Comparison of ENCODE assay signal across 23 cellular contexts in the genomic region with DNA sequence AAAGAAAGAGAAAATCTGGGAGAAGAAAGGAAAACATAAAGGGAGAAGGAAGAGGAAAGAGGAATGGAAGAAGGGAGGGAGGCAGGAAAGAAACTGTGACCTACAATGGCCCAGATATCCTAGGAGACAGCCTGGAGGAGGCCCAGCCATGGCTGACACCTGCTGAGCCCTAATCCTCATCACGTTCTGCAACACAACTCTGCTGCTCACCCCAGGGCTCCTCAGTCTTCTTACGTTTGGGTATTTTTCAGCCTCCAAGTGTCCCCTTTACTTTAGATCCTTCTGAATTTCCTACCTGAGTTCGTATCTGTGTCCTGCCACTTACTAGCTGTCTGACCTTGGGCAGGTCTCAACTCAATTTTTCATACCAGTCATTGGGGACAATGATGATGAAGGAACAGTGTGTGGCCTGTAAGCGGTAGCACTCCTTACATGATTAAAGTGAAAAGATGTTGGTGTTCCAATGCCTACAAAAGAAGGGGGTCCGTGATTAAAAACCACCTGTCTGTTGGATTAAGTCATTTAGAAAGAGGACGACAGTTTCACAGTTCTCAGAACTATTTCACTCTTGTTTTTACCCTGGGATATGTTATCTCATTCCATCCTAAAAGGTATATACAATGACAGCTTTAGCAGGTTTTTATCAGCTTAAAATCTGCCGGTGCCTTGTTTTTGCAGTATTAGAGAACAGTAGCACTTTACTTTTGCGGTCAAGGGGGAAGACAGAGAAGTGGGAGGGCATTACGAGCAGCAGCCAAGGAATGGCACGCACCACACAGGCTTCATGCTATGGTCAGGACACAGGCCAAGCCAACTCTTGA. TPM values are rescaled to one million over a fixed set of nuclear protein-coding genes. Genes with fewer than 3 reads are reported as not detected.
DNase-seq lines count a peak whose midpoint lies in the region; ATAC-seq and TF ChIP-seq lines count a peak whose summit lies in the region.
"Had no signal": no experiment of that assay in that cellular context is flagged by ENCODE, and none has a peak within 500 bp of the region (broad histone marks: within the 10 kb centered on the region; RNA-seq: fewer than 3 reads in every experiment).

No MANE protein-coding gene starts in this region.

- peak overlapping the region; percentile 9 for H3K27ac Mint-ChIP-seq in activated naive CD4-positive, alpha-beta T cell treated with anti-CD3 and anti-CD28 coated beads for 36 hours
- H3K27ac Mint-ChIP-seq in WTC11, result peak overlapping the region; percentile 35
- H3K27ac Mint-ChIP-seq in activated naive CD8-positive, alpha-beta T cell treated with anti-CD3 and anti-CD28 coated beads, Interleukin-2, amount 50 U/mL, for 24 hours, result peak overlapping the region; percentile 83
- peak overlapping the region; percentile 2 for H3K27ac Mint-ChIP-seq in stimulated activated naive B cell treated with anti-CD40 and anti-IgM and Interleukin-4, amounts not matched to agents 10 μg/mL and 1 μg/mL and 100 μg/mL, for 72 hours
- H3K27ac Mint-ChIP-seq: type B pancreatic cell had no signal

- H3K27me3 Mint-ChIP-seq in activated naive CD4-positive, alpha-beta T cell treated with anti-CD3 and anti-CD28 coated beads for 36 hours (ENCODE audit: low read depth), result no peaks in the 10 kb centered on the region
- H3K27me3 Mint-ChIP-seq in WTC11 (ENCODE audit: low read depth), result no peaks in the 10 kb centered on the region
- no peaks in the 10 kb centered on the region for H3K27me3 Mint-ChIP-seq in activated naive CD8-positive, alpha-beta T cell treated with anti-CD3 and anti-CD28 coated beads, Interleukin-2, amount 50 U/mL, for 24 hours
- no peaks in the 10 kb centered on the region for H3K27me3 Mint-ChIP-seq in stimulated activated naive B cell treated with anti-CD40 and anti-IgM and Interleukin-4, amounts not matched to agents 10 μg/mL and 1 μg/mL and 100 μg/mL, for 72 hours
- H3K27me3 Mint-ChIP-seq: type B pancreatic cell had no signal

- H3K9me3 Mint-ChIP-seq in activated naive CD4-positive, alpha-beta T cell treated with anti-CD3 and anti-CD28 coated beads for 36 hours, result no peaks in the 10 kb centered on the region
- H3K9me3 Mint-ChIP-seq in WTC11, result no peaks in the 10 kb centered on the region
- H3K9me3 Mint-ChIP-seq in activated naive CD8-positive, alpha-beta T cell treated with anti-CD3 and anti-CD28 coated beads, Interleukin-2, amount 50 U/mL, for 24 hours, result no peaks in the 10 kb centered on the region
- no peaks in the 10 kb centered on the region for H3K9me3 Mint-ChIP-seq in stimulated activated naive B cell treated with anti-CD40 and anti-IgM and Interleukin-4, amounts not matched to agents 10 μg/mL and 1 μg/mL and 100 μg/mL, for 72 hours
- H3K9me3 Mint-ChIP-seq: type B pancreatic cell had no signal

- POLR2A ChIA-PET in WTC11 (lab: Charles Lee), result no interaction called here

- H3K27ac ChIP-seq in breast epithelium, result no peak overlapping the region
- H3K27ac ChIP-seq: C4-2B, sigmoid colon had no signal

- peaks cover 34% of the 10 kb centered on the region for H3K36me3 Mint-ChIP-seq in activated naive CD4-positive, alpha-beta T cell treated with anti-CD3 and anti-CD28 coated beads for 36 hours (ENCODE audit: low read depth)
- peaks cover 3% of the 10 kb centered on the region; the same call in 1 of the 2 replicates for H3K36me3 Mint-ChIP-seq in WTC11
- peaks cover 43% of the 10 kb centered on the region for H3K36me3 Mint-ChIP-seq in activated naive CD8-positive, alpha-beta T cell treated with anti-CD3 and anti-CD28 coated beads, Interleukin-2, amount 50 U/mL, for 24 hours (ENCODE audit: low read depth)
- H3K36me3 Mint-ChIP-seq in stimulated activated naive B cell treated with anti-CD40 and anti-IgM and Interleukin-4, amounts not matched to agents 10 μg/mL and 1 μg/mL and 100 μg/mL, for 72 hours, result peaks cover 47 to 63% of the 10 kb centered on the region in 2 donors

- no peak overlapping the region for H3K4me3 ChIP-seq in breast epithelium
- H3K4me3 ChIP-seq: K562, sigmoid colon had no signal

- H3K4me3 Mint-ChIP-seq in activated naive CD4-positive, alpha-beta T cell treated with anti-CD3 and anti-CD28 coated beads for 36 hours, result no peak overlapping the region
- H3K4me3 Mint-ChIP-seq in WTC11, result no peak overlapping the region
- peak overlapping the region; percentile 43 for H3K4me3 Mint-ChIP-seq in activated naive CD8-positive, alpha-beta T cell treated with anti-CD3 and anti-CD28 coated beads, Interleukin-2, amount 50 U/mL, for 24 hours
- H3K4me3 Mint-ChIP-seq in stimulated activated naive B cell treated with anti-CD40 and anti-IgM and Interleukin-4, amounts not matched to agents 10 μg/mL and 1 μg/mL and 100 μg/mL, for 72 hours, result no peak overlapping the region
- H3K4me3 Mint-ChIP-seq: type B pancreatic cell had no signal

- no peaks in the 10 kb centered on the region for H3K27me3 ChIP-seq in breast epithelium
- H3K27me3 ChIP-seq: sigmoid colon had no signal

- no peak for TF ChIP-seq POLR2A in breast epithelium (IDR thresholded peaks at IDR 0.05)

- ATAC-seq in WTC11 (no peak), HG03175 (IDR thresholded peaks at IDR 0.05; ENCODE audit: unreplicated experiment) (no peak)
- ATAC-seq in activated naive CD8-positive, alpha-beta T cell treated with anti-CD3 and anti-CD28 coated beads, Interleukin-2, amount 50 U/mL, for 24 hours, result peak; percentile 31
- ATAC-seq in stimulated activated naive B cell treated with anti-CD40 and anti-IgM and Interleukin-4, amounts not matched to agents 10 μg/mL and 1 μg/mL and 100 μg/mL, for 72 hours (replicated peaks), result no peak
- ATAC-seq: K562 had no signal

- intact Hi-C loops in activated naive CD4-positive, alpha-beta T cell treated with anti-CD3 and anti-CD28 coated beads for 36 hours (cut with micrococcal nuclease), result loop anchor here (10.0 kb wide), 1 partner anchor 1244 kb away; no protein-coding TSS in a partner anchor
- intact Hi-C loops in breast epithelium (cut with DNase I; ENCODE audit: low total_unique reads) (no loop called here), posterior cingulate gyrus (cut with DNase I) (no loop called here)

- H3K4me1 Mint-ChIP-seq in activated naive CD4-positive, alpha-beta T cell treated with anti-CD3 and anti-CD28 coated beads for 36 hours (ENCODE audit: low read depth), result peaks cover 65% of the 10 kb centered on the region
- H3K4me1 Mint-ChIP-seq in WTC11, result peaks cover 6% of the 10 kb centered on the region
- H3K4me1 Mint-ChIP-seq in activated naive CD8-positive, alpha-beta T cell treated with anti-CD3 and anti-CD28 coated beads, Interleukin-2, amount 50 U/mL, for 24 hours, result peaks cover 89% of the 10 kb centered on the region
- H3K4me1 Mint-ChIP-seq in stimulated activated naive B cell treated with anti-CD40 and anti-IgM and Interleukin-4, amounts not matched to agents 10 μg/mL and 1 μg/mL and 100 μg/mL, for 72 hours, result peaks cover 36 to 46% of the 10 kb centered on the region in 2 donors

- no peak for DNase-seq in activated naive CD4-positive, alpha-beta T cell treated with anti-CD3 and anti-CD28 coated beads for 36 hours
- DNase-seq in activated naive CD4-positive, alpha-beta T cell (lab: John Stamatoyannopoulos, UW), result no peak
- DNase-seq in WTC11 (ENCODE audit: low spot score) (no peak), breast epithelium (ENCODE audit: low spot score in 2 of 2) (no peak), posterior cingulate gyrus (no peak)
- DNase-seq in activated naive CD8-positive, alpha-beta T cell treated with anti-CD3 and anti-CD28 coated beads, Interleukin-2, amount 50 U/mL, for 24 hours, result no peak
- no peak for DNase-seq in stimulated activated naive B cell treated with anti-CD40 and anti-IgM and Interleukin-4, amounts not matched to agents 10 μg/mL and 1 μg/mL and 100 μg/mL, for 72 hours
- DNase-seq: activated gamma-delta T cell treated with Interleukin-2 at 50 U/mL for 16 hours, DMS53, GF-D8, mammary epithelial cell, NCI-H146, NCI-H82, Right ventricle myocardium superior, sigmoid colon had no signal

- CTCF ChIA-PET in activated naive CD4-positive, alpha-beta T cell treated with anti-CD3 and anti-CD28 coated beads for 36 hours (lab: Charles Lee), result interaction anchor here (0.7 kb wide), 1 partner anchor 126 kb away, joined by 3 read pairs; no protein-coding TSS in a partner anchor
- CTCF ChIA-PET in WTC11 (lab: Charles Lee), result no interaction called here

- H3K9me3 ChIP-seq in breast epithelium, result no peaks in the 10 kb centered on the region
- H3K9me3 ChIP-seq: sigmoid colon had no signal

- H3K4me1 ChIP-seq in breast epithelium, result no peaks in the 10 kb centered on the region
- H3K4me1 ChIP-seq: sigmoid colon had no signal

- TF ChIP-seq CTCF in WTC11 (IDR thresholded peaks at IDR 0.05) (no peak), breast epithelium (IDR thresholded peaks at IDR 0.05) (no peak)

- no peaks in the 10 kb centered on the region for H3K36me3 ChIP-seq in breast epithelium

TF ChIP-seq in WTC11, 78 proteins besides CTCF, POLR2A, EP300 and RAD21 (continues in another document):
- TF ChIP-seq MXD4 (CRISPR knock-in tag; IDR thresholded peaks at IDR 0.05; ENCODE audit: borderline replicate concordance), result no peak
- no peak for TF ChIP-seq GABPB1 (CRISPR knock-in tag; IDR thresholded peaks at IDR 0.05)
- no peak for TF ChIP-seq TP53 (CRISPR knock-in tag; IDR thresholded peaks at IDR 0.05)
- TF ChIP-seq, protein P1, sequence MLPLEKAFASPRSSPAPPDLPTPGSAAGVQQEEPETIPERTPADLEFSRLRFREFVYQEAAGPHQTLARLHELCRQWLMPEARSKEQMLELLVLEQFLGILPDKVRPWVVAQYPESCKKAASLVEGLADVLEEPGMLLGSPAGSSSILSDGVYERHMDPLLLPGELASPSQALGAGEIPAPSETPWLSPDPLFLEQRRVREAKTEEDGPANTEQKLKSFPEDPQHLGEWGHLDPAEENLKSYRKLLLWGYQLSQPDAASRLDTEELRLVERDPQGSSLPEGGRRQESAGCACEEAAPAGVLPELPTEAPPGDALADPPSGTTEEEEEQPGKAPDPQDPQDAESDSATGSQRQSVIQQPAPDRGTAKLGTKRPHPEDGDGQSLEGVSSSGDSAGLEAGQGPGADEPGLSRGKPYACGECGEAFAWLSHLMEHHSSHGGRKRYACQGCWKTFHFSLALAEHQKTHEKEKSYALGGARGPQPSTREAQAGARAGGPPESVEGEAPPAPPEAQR (CRISPR knock-in tag; IDR thresholded peaks at IDR 0.05), result no peak
- TF ChIP-seq, protein P2, sequence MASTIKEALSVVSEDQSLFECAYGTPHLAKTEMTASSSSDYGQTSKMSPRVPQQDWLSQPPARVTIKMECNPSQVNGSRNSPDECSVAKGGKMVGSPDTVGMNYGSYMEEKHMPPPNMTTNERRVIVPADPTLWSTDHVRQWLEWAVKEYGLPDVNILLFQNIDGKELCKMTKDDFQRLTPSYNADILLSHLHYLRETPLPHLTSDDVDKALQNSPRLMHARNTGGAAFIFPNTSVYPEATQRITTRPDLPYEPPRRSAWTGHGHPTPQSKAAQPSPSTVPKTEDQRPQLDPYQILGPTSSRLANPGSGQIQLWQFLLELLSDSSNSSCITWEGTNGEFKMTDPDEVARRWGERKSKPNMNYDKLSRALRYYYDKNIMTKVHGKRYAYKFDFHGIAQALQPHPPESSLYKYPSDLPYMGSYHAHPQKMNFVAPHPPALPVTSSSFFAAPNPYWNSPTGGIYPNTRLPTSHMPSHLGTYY (CRISPR knock-in tag; IDR thresholded peaks at IDR 0.05), result no peak
- TF ChIP-seq ZNF671 (CRISPR knock-in tag; IDR thresholded peaks at IDR 0.05), result no peak

RNA-seq across cellular contexts. Expression of a gene that starts 47.4 kb away (rescaled TPM):
- total RNA-seq in activated naive CD4-positive, alpha-beta T cell treated with anti-CD3 and anti-CD28 coated beads for 36 hours, result 10 to 100 TPM; 27.9 to 28.8 TPM
- total RNA-seq in WTC11 (2021), result 0.11 to 0.22 TPM (median 0.11 TPM) in 3 replicates
- total RNA-seq in breast epithelium, result under 1 TPM; 0.32 to 0.66 (median 0.44) TPM
- total RNA-seq: fibroblast of lung, mammary epithelial cell, myocyte, OCI-LY7, osteocyte had no signal

Comparison
In these comparisons a context has a peak if more than half of its experiments do, and no peak if none do; other contexts are left out.
1. H3K27ac Mint-ChIP-seq: peak in every context shown above with its lines; median percentile 83 in activated naive CD8-positive, alpha-beta T cell treated with anti-CD3 and anti-CD28 coated beads, Interleukin-2, amount 50 U/mL, for 24 hours; 35 in WTC11; 9 in activated naive CD4-positive, alpha-beta T cell treated with anti-CD3 and anti-CD28 coated beads for 36 hours; 2 in stimulated activated naive B cell treated with anti-CD40 and anti-IgM and Interleukin-4, amounts not matched to agents 10 μg/mL and 1 μg/mL and 100 μg/mL, for 72 hours.
2. RNA of a gene that starts 47.4 kb away (total RNA-seq): 27.9 to 28.8 TPM in activated naive CD4-positive, alpha-beta T cell treated with anti-CD3 and anti-CD28 coated beads for 36 hours; 0.32 to 0.66 TPM in breast epithelium and 0.11 to 0.22 TPM in WTC11; every median in the first group is over 10 times any median in the second.